In the genomic region with DNA sequence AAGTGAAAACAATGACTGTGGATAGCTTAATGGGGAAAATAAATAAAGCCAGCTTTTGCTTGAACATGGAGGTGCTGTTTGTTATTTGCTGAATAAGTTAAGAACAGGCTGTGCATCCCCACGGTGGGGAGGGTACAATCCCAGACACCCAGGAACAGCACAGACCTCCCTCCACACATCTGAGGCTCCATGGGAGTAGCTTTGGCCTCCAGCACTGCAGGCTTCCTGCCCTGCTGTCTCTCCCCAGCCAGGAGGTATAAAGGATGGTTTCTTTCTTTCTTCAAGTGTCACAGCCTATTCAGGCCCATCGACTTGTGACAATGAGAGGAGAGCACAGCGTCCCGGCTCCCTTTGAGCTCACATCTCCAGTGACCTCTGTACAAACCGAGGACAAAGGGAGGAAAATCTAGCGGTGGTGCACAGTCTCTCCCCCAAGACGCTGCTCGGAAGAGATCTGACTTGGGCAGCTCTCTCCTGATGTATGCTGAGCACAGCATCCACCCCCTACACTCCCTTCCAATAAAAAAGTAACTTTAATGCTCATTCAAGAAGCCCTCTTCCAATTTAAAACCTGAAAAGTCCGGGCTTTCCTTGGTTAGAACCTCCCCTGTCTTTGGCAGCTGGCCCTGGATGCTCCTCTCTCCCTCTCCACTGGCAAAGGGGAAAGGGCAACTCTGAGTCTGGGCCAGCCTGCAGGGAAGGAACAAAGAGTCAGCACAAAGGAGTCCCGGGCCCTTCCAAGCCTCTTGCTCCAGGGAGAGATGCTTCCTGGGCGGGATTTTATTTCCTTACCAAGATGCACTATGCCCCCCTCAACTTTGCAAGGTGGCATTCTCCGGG, we compare ENCODE assay signal across 1 cellular context.
TF ChIP-seq lines count a peak whose summit lies in the region.

No MANE protein-coding gene starts in this region.

TF ChIP-seq in HepG2, 621 proteins besides CTCF, POLR2A, EP300 and RAD21:
- TF ChIP-seq TRAFD1 (CRISPR knock-in tag; IDR thresholded peaks at IDR 0.05; ENCODE audit: borderline replicate concordance), result no peak
- TF ChIP-seq HMG20B (CRISPR knock-in tag; conservative IDR thresholded peaks at IDR 0.05), result no peak
